ENCODE assay signal across 27 cellular contexts in genomic region chr17:9331512-9332163, GRCh38.
DNase-seq lines count a peak whose midpoint lies in the region; ATAC-seq and TF ChIP-seq lines count a peak whose summit lies in the region.
"Had no signal": no experiment of that assay in that cellular context is flagged by ENCODE, and none has a peak within 500 bp of the region (broad histone marks: within the 10 kb centered on the region; RNA-seq: fewer than 3 reads in every experiment).

No MANE protein-coding gene starts in this region.

- H3K36me3 Mint-ChIP-seq in WTC11 (peaks cover 21% of the 10 kb centered on the region), neural progenitor cell (peaks cover 11% of the 10 kb centered on the region)

- H3K9me3 Mint-ChIP-seq in WTC11 = peaks cover 22% of the 10 kb centered on the region
- H3K9me3 Mint-ChIP-seq in neural progenitor cell = peaks cover 22% of the 10 kb centered on the region
- H3K9me3 Mint-ChIP-seq: activated naive CD4-positive, alpha-beta T cell treated with anti-CD3 and anti-CD28 coated beads, Interleukin-2, amount 50 U/mL, for 24 hours had no signal

- peak overlapping the region; percentile 32 for H3K4me3 ChIP-seq in neural progenitor cell
- H3K4me3 ChIP-seq: ascending aorta, hepatocyte, skin epidermis, upper lobe of left lung had no signal

- H3K27ac ChIP-seq in neural progenitor cell = peak overlapping the region; percentile 88
- H3K27ac ChIP-seq: ascending aorta, hepatocyte, skin epidermis, upper lobe of left lung had no signal

- no peak overlapping the region for H3K9ac ChIP-seq in neural progenitor cell

- H3F3A ChIP-seq in neural progenitor cell (ENCODE audit: low read depth) = peaks cover 50% of the 10 kb centered on the region

- no peak overlapping the region for H2AFZ ChIP-seq in neural progenitor cell (replicated peaks)
- H2AFZ ChIP-seq: hepatocyte had no signal

- H3K9me3 ChIP-seq in neural progenitor cell (ENCODE audit: low read depth) = peaks cover 8% of the 10 kb centered on the region

- peak overlapping the region; percentile 70 for H3K4me2 ChIP-seq in neural progenitor cell
- H3K4me2 ChIP-seq: hepatocyte had no signal

- DNase-seq in COLO829 (ENCODE audit: low spot score) (peak; percentile 25), WTC11 (ENCODE audit: low spot score) (no peak), globus pallidus (ENCODE audit: low spot score) (peak; percentile 51), neural progenitor cell (ENCODE audit: low spot score) (peak; percentile 9), NCI-H2029 (lab: John Stamatoyannopoulos, UW) (no peak), T1000 (lab: John Stamatoyannopoulos, UW) (no peak), T-helper 1 cell (no peak)
- DNase-seq: 8988T; activated CD4-positive, alpha-beta T cell treated with anti-CD3 and anti-CD28 coated beads, Interleukin-2, amount 10 ng/mL, durations not matched to agents 24 days and 14 days; activated CD8-positive, alpha-beta memory T cell treated with anti-CD3 and anti-CD28 coated beads, Interleukin-2, amount 10 ng/mL, durations not matched to agents 7 days and 5 days; CD8-positive, alpha-beta T cell; effector CD4-positive, alpha-beta T cell; erythroblast; foreskin fibroblast; NCI-H1048; NCI-H1930; NCI-H345; NCI-H774; nephron progenitor cell; stimulated activated CD4-positive, alpha-beta T cell treated with anti-CD3 and anti-CD28 coated beads, Interleukin-1b, Interleukin-23, amount 100 ng/mL, for 48 hours; upper lobe of left lung had no signal

- H3K27ac Mint-ChIP-seq in WTC11 (peak overlapping the region; percentile 13), neural progenitor cell (peak overlapping the region; percentile 87)
- H3K27ac Mint-ChIP-seq: activated CD4-positive, alpha-beta T cell treated with anti-CD3 and anti-CD28 coated beads, Interleukin-2, amount 10 ng/mL, durations not matched to agents 24 days and 14 days; activated CD8-positive, alpha-beta memory T cell treated with anti-CD3 and anti-CD28 coated beads, Interleukin-2, amount 10 ng/mL, durations not matched to agents 7 days and 5 days; activated naive CD4-positive, alpha-beta T cell treated with anti-CD3 and anti-CD28 coated beads, Interleukin-2, amount 50 U/mL, for 24 hours; CD8-positive, alpha-beta T cell; nephron progenitor cell had no signal

- H3K36me3 ChIP-seq in neural progenitor cell = no peaks in the 10 kb centered on the region
- H3K36me3 ChIP-seq: ascending aorta, upper lobe of left lung had no signal

- H3K4me3 Mint-ChIP-seq in WTC11 (peak overlapping the region; percentile 32), neural progenitor cell (peak overlapping the region; percentile 65)
- H3K4me3 Mint-ChIP-seq: activated CD4-positive, alpha-beta T cell treated with anti-CD3 and anti-CD28 coated beads, Interleukin-2, amount 10 ng/mL, durations not matched to agents 24 days and 14 days; activated CD8-positive, alpha-beta memory T cell treated with anti-CD3 and anti-CD28 coated beads, Interleukin-2, amount 10 ng/mL, durations not matched to agents 7 days and 5 days; activated naive CD4-positive, alpha-beta T cell treated with anti-CD3 and anti-CD28 coated beads, Interleukin-2, amount 50 U/mL, for 24 hours; CD8-positive, alpha-beta T cell had no signal

- TF ChIP-seq CTCF in WTC11 (IDR thresholded peaks at IDR 0.05) (no peak), neural progenitor cell (IDR thresholded peaks at IDR 0.05) (no peak)

- H3K27me3 Mint-ChIP-seq in WTC11 (ENCODE audit: low read depth) (peaks cover 4% of the 10 kb centered on the region), neural progenitor cell (ENCODE audit: insufficient read depth, low read depth) (peaks cover 2% of the 10 kb centered on the region)
- H3K27me3 Mint-ChIP-seq: activated CD4-positive, alpha-beta T cell treated with anti-CD3 and anti-CD28 coated beads, Interleukin-2, amount 10 ng/mL, durations not matched to agents 24 days and 14 days; activated CD8-positive, alpha-beta memory T cell treated with anti-CD3 and anti-CD28 coated beads, Interleukin-2, amount 10 ng/mL, durations not matched to agents 7 days and 5 days; activated naive CD4-positive, alpha-beta T cell treated with anti-CD3 and anti-CD28 coated beads, Interleukin-2, amount 50 U/mL, for 24 hours had no signal

- H3K4me1 Mint-ChIP-seq in WTC11 (peaks cover 47% of the 10 kb centered on the region), neural progenitor cell (peaks cover 44% of the 10 kb centered on the region)
- H3K4me1 Mint-ChIP-seq: activated CD4-positive, alpha-beta T cell treated with anti-CD3 and anti-CD28 coated beads, Interleukin-2, amount 10 ng/mL, durations not matched to agents 24 days and 14 days; activated CD8-positive, alpha-beta memory T cell treated with anti-CD3 and anti-CD28 coated beads, Interleukin-2, amount 10 ng/mL, durations not matched to agents 7 days and 5 days; activated naive CD4-positive, alpha-beta T cell treated with anti-CD3 and anti-CD28 coated beads, Interleukin-2, amount 50 U/mL, for 24 hours had no signal

- ATAC-seq in WTC11 (no peak), HG03108 (IDR thresholded peaks at IDR 0.05; ENCODE audit: unreplicated experiment) (no peak)
- ATAC-seq: activated CD8-positive, alpha-beta memory T cell treated with anti-CD3 and anti-CD28 coated beads, Interleukin-2, amount 10 ng/mL, durations not matched to agents 7 days and 5 days; CD8-positive, alpha-beta T cell; SK-N-SH treated with all-trans-retinoic acid at 6 μM for 48 hours had no signal

- peaks cover 39% of the 10 kb centered on the region for H3K4me1 ChIP-seq in neural progenitor cell
- H3K4me1 ChIP-seq: ascending aorta, upper lobe of left lung had no signal

- no peaks in the 10 kb centered on the region for H3K79me2 ChIP-seq in neural progenitor cell (ENCODE audit: low read depth)
- H3K79me2 ChIP-seq: hepatocyte had no signal

- POLR2A ChIA-PET in WTC11 (lab: Charles Lee) = interaction anchor here (0.6 kb wide), 1 partner anchor 190 kb away, joined by 3 read pairs; no protein-coding TSS in a partner anchor

- CTCF ChIA-PET in WTC11 (lab: Charles Lee) = interaction anchor here (0.7 to 2.2 kb wide), 7 partner anchors 11 to 1341 kb away, joined by 3 to 8 read pairs (median 4); no protein-coding TSS in a partner anchor

- no peaks in the 10 kb centered on the region for H3K27me3 ChIP-seq in neural progenitor cell
- H3K27me3 ChIP-seq: ascending aorta, hepatocyte, upper lobe of left lung had no signal

- peaks cover 10% of the 10 kb centered on the region for H4K20me1 ChIP-seq in neural progenitor cell (ENCODE audit: low read depth)

TF ChIP-seq in WTC11, 78 proteins besides CTCF, POLR2A, EP300 and RAD21 (continues in another document):
- TF ChIP-seq SMAD3 (CRISPR knock-in tag; IDR thresholded peaks at IDR 0.05; ENCODE audit: borderline replicate concordance) (no peak), EMX1 (CRISPR knock-in tag; IDR thresholded peaks at IDR 0.05) (no peak), CREB1 (CRISPR knock-in tag; IDR thresholded peaks at IDR 0.05) (no peak), MAX (CRISPR knock-in tag; IDR thresholded peaks at IDR 0.05) (no peak), ATF6 (CRISPR knock-in tag; IDR thresholded peaks at IDR 0.05) (no peak), CBFB (CRISPR knock-in tag; IDR thresholded peaks at IDR 0.05; ENCODE audit: low read depth) (no peak)
- TF ChIP-seq, protein P1, sequence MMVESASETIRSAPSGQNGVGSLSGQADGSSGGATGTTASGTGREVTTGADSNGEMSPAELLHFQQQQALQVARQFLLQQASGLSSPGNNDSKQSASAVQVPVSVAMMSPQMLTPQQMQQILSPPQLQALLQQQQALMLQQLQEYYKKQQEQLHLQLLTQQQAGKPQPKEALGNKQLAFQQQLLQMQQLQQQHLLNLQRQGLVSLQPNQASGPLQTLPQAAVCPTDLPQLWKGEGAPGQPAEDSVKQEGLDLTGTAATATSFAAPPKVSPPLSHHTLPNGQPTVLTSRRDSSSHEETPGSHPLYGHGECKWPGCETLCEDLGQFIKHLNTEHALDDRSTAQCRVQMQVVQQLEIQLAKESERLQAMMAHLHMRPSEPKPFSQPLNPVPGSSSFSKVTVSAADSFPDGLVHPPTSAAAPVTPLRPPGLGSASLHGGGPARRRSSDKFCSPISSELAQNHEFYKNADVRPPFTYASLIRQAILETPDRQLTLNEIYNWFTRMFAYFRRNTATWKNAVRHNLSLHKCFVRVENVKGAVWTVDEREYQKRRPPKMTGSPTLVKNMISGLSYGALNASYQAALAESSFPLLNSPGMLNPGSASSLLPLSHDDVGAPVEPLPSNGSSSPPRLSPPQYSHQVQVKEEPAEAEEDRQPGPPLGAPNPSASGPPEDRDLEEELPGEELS (CRISPR knock-in tag; IDR thresholded peaks at IDR 0.05) = no peak
- TF ChIP-seq, protein P2, sequence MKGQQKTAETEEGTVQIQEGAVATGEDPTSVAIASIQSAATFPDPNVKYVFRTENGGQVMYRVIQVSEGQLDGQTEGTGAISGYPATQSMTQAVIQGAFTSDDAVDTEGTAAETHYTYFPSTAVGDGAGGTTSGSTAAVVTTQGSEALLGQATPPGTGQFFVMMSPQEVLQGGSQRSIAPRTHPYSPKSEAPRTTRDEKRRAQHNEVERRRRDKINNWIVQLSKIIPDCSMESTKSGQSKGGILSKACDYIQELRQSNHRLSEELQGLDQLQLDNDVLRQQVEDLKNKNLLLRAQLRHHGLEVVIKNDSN (CRISPR knock-in tag; IDR thresholded peaks at IDR 0.05) = no peak
- TF ChIP-seq, protein P3, sequence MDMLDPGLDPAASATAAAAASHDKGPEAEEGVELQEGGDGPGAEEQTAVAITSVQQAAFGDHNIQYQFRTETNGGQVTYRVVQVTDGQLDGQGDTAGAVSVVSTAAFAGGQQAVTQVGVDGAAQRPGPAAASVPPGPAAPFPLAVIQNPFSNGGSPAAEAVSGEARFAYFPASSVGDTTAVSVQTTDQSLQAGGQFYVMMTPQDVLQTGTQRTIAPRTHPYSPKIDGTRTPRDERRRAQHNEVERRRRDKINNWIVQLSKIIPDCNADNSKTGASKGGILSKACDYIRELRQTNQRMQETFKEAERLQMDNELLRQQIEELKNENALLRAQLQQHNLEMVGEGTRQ (CRISPR knock-in tag; IDR thresholded peaks at IDR 0.05) = no peak

Comparison
In these comparisons a context has a peak if more than half of its experiments do, and no peak if none do; other contexts are left out.
1. DNase-seq: peak in COLO829 (single experiment), globus pallidus (single experiment) and neural progenitor cell (single experiment); none in WTC11 (single experiment), NCI-H2029 (single experiment), T1000 (single experiment) and T-helper 1 cell (0 of 5).